Comparison of ENCODE assay signal across 12 cellular contexts in the genomic region with DNA sequence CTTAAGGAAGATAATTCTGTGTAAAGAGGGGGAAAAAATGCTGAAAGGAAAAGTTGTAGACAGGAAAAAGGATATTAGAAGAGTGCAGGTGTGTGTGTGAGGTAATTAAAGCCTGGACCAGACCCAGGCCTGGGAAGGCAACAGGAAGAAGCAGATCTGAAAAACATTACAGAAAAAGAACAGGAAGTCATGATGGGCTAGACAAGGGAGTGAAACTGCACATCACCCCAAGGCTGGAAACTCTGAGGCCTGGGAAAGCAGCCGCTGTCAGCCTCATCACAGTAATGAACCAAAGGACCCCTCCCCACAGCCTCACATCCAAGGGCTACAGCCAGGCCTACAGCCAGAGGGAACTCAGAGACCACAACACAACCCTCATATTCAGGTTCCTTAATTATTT.
DNase-seq lines count a peak whose midpoint lies in the region; ATAC-seq, FAIRE-seq and TF ChIP-seq lines count a peak whose summit lies in the region.
"Had no signal": no experiment of that assay in that cellular context is flagged by ENCODE, and none has a peak within 500 bp of the region (broad histone marks: within the 10 kb centered on the region; RNA-seq: fewer than 3 reads in every experiment).

No MANE protein-coding gene starts in this region.

- H3K4me1 ChIP-seq in keratinocyte (ENCODE audit: control insufficient read depth, extremely low read depth, insufficient read depth, low read length) (no peaks in the 10 kb centered on the region), small intestine (ENCODE audit: control insufficient read depth in 2 of 2, insufficient read depth in 1 of 2, low read depth in 1 of 2, low read length in 1 of 2) (no peaks in the 10 kb centered on the region)

- H3K9me3 ChIP-seq in keratinocyte (ENCODE audit: control insufficient read depth, low read depth, low read length) (no peaks in the 10 kb centered on the region), small intestine (ENCODE audit: control insufficient read depth, low read depth) (no peaks in the 10 kb centered on the region)

- no peak overlapping the region for H3K9ac ChIP-seq in keratinocyte (ENCODE audit: control insufficient read depth, extremely low read depth, insufficient read depth, low read length)

- H3K36me3 ChIP-seq in keratinocyte (ENCODE audit: control insufficient read depth in 2 of 2, extremely low read depth in 1 of 2, insufficient read depth in 2 of 2, low read length in 2 of 2) (no peaks in the 10 kb centered on the region), small intestine (ENCODE audit: control insufficient read depth in 2 of 2, insufficient read depth in 2 of 2, low read length in 2 of 2) (no peaks in the 10 kb centered on the region)

- H3K27me3 ChIP-seq in keratinocyte (ENCODE audit: control insufficient read depth, extremely low read depth, insufficient read depth, low read length) (no peaks in the 10 kb centered on the region), small intestine (ENCODE audit: control insufficient read depth in 2 of 2, insufficient read depth in 2 of 2, low read length in 2 of 2) (no peaks in the 10 kb centered on the region)

- H3K4me2 ChIP-seq in keratinocyte (ENCODE audit: control insufficient read depth, extremely low read depth, insufficient read depth, low read depth, low read length): no peak overlapping the region
- H3K4me2 ChIP-seq: PC-9 had no signal

- no peaks in the 10 kb centered on the region for H3K9me1 ChIP-seq in keratinocyte (ENCODE audit: control insufficient read depth, extremely low read depth, insufficient read depth, low read length)

- no peak for TF ChIP-seq CTCF in keratinocyte (optimal IDR thresholded peaks at IDR 0.05 in 1 of 3, IDR thresholded peaks at IDR 0.05 in 1 of 3, conservative IDR thresholded peaks at IDR 0.05 in 1 of 3; ENCODE audit: extremely low read depth in 1 of 3, insufficient read depth in 2 of 3, low read length in 3 of 3)

- H3K4me3 ChIP-seq in keratinocyte (ENCODE audit: control insufficient read depth in 2 of 3, extremely low read depth in 1 of 3, insufficient read depth in 2 of 3, low read depth in 1 of 3, low read length in 3 of 3) (no peak overlapping the region), small intestine (ENCODE audit: low read depth in 1 of 2, low read length in 2 of 2) (no peak overlapping the region)
- H3K4me3 ChIP-seq: PC-9 had no signal

- dilution Hi-C loops in keratinocyte (cut with MboI; ENCODE audit: extremely low pct_ligation_motif_present, low sequenced_read_pairs): no loop called here

- ATAC-seq in GM21423 (IDR thresholded peaks at IDR 0.05; ENCODE audit: unreplicated experiment): peak; percentile 65
- ATAC-seq in HG03571 (IDR thresholded peaks at IDR 0.05; ENCODE audit: unreplicated experiment): peak; percentile 52

- H2AFZ ChIP-seq in keratinocyte (ENCODE audit: control insufficient read depth, low read length): peak overlapping the region; percentile 39
- H2AFZ ChIP-seq: PC-9 had no signal

- FAIRE-seq in GM18507 (lab: Jason Lieb, UNC) (peak; percentile 62), keratinocyte (lab: Jason Lieb, UNC) (no peak), small intestine (lab: Jason Lieb, UNC) (no peak)

- 75 to 89% (median 85%) methylated on average over 1 of the region's 1 CpG for WGBS in small intestine, 3 donors

- DNase-seq in GM18507 (ENCODE audit: extremely low spot score, insufficient read length, low read depth) (no peak), keratinocyte (ENCODE audit: low read depth, low spot score) (no peak), small intestine (no peak), A172 (ENCODE audit: low spot score) (no peak), LoVo (ENCODE audit: low spot score) (no peak), AG08396 (ENCODE audit: low spot score) (no peak)
- DNase-seq: aorta, DMS79 treated with DMSO at 0.1 percent for 48 hours, NCI-H1092 treated with DMSO at 0.1 percent for 48 hours, PC-9 had no signal

- H4K20me1 ChIP-seq in keratinocyte (ENCODE audit: control insufficient read depth, extremely low read depth, insufficient read depth, low read length): no peaks in the 10 kb centered on the region

- H3K27ac ChIP-seq in keratinocyte (ENCODE audit: control insufficient read depth, insufficient read depth, low read length) (no peak overlapping the region), small intestine (ENCODE audit: low read depth in 1 of 2, low read length in 1 of 2) (no peak overlapping the region)
- H3K27ac ChIP-seq: PC-9 had no signal

- no peaks in the 10 kb centered on the region for H3K79me2 ChIP-seq in keratinocyte (ENCODE audit: control insufficient read depth, insufficient read depth, low read length)
